ENCODE assay signal across 29 cellular contexts in genomic region chr2:7829241-7829640, GRCh38.
"Had no signal": no experiment of that assay in that cellular context is flagged by ENCODE, and none has a peak within 500 bp of the region (broad histone marks: within the 10 kb centered on the region; RNA-seq: fewer than 3 reads in every experiment).

No MANE protein-coding gene starts in this region.

- ATAC-seq: left colon; left lung; lower lobe of right lung; natural killer cell; psoas muscle; right lobe of liver; stimulated activated memory B cell treated with anti-CD40 and anti-IgM and Interleukin-4, amounts not matched to agents 10 μg/mL and 1 μg/mL and 100 μg/mL, for 72 hours; stimulated activated naive CD8-positive, alpha-beta T cell treated with anti-CD3 and anti-CD28 coated beads, Interleukin-15, amount 100 ng/mL, for 72 hours; upper lobe of right lung had no signal

- H3K27me3 ChIP-seq: left lung, neural progenitor cell, neutrophil, right atrium auricular region, right lobe of liver, upper lobe of right lung had no signal

- H3K4me2 ChIP-seq: neural progenitor cell, smooth muscle cell had no signal

- H3K27ac ChIP-seq: left lung, lower lobe of right lung, neural progenitor cell, neutrophil, parathyroid adenoma, psoas muscle, right atrium auricular region, right lobe of liver, upper lobe of right lung had no signal

- H2AFZ ChIP-seq: neural progenitor cell, parathyroid adenoma had no signal

- H3K9ac ChIP-seq: neural progenitor cell, parathyroid adenoma had no signal

- H3K4me3 ChIP-seq: left lung, lower lobe of right lung, neural progenitor cell, psoas muscle, right atrium auricular region, right lobe of liver, smooth muscle cell, upper lobe of right lung had no signal

- H3K36me3 ChIP-seq: left lung, lower lobe of right lung, neural progenitor cell, neutrophil, right atrium auricular region, right lobe of liver, upper lobe of right lung had no signal

- H3K4me1 ChIP-seq: left lung, lower lobe of right lung, parathyroid adenoma, psoas muscle, right atrium auricular region, right lobe of liver, upper lobe of right lung had no signal

- DNase-seq: hypothalamus; immature natural killer cell; kidney; left colon; left lung; lower lobe of right lung; mammary epithelial cell; mesendoderm; naive B cell; natural killer cell; nephron progenitor cell; occipital lobe; psoas muscle; right lobe of liver; stimulated activated CD4-positive, alpha-beta T cell treated with anti-CD3 and anti-CD28 coated beads, Interleukin-1b, Interleukin-23, amount 100 ng/mL, for 48 hours; stimulated activated CD4-positive, alpha-beta T cell treated with anti-CD3 and anti-CD28 coated beads, Interleukin-2, amount 100 ng/mL, for 48 hours; stimulated activated CD4-positive, alpha-beta T cell treated with anti-CD3 and anti-CD28 coated beads, Interleukin-4, amount 100 ng/mL, for 4 hours; stimulated activated CD8-positive, alpha-beta memory T cell treated with anti-CD3 and anti-CD28 coated beads, Interleukin-4, amount 100 ng/mL, for 48 hours; stimulated activated naive CD4-positive, alpha-beta T cell treated with Interleukin-2 at 50 U/mL for 16 hours; stimulated activated naive CD8-positive, alpha-beta T cell treated with anti-CD3 and anti-CD28 coated beads, Interleukin-15, amount 100 ng/mL, for 72 hours; substantia nigra; trophoblast cell; upper lobe of right lung had no signal

- H3K9me3 ChIP-seq: left lung, lower lobe of right lung, neutrophil, psoas muscle, right atrium auricular region, right lobe of liver, upper lobe of right lung had no signal
